Comparison of ENCODE assay signal across 8 cellular contexts in the genomic region with DNA sequence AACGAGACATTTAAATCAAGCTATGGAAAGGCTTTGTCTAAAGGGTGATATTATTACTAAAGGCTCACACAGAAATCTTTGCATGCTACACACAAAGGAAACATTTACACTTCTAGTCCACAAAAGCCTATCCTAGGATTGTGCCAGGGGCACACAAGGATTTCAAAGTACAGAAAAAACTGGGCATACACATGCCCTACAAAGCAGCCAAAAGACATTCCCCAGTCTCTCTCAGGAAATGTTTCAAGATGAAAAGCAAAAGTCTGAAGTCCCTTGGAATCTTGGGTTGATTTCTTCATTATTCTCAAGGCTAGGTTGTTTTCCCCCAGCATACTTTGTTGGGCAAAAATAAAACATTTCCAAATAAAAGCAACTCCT. TPM values are rescaled to one million over a fixed set of nuclear protein-coding genes. Genes with fewer than 3 reads are reported as not detected.
DNase-seq lines count a peak whose midpoint lies in the region; ATAC-seq lines count a peak whose summit lies in the region.

No MANE protein-coding gene starts in this region.

- peak overlapping the region; percentile 96 for H3K4me3 Mint-ChIP-seq in activated CD8-positive, alpha-beta T cell treated with anti-CD3 and anti-CD28 coated beads, Interleukin-2, amount 10 ng/mL, durations not matched to agents 7 days and 5 days
- peak overlapping the region; percentile 85 for H3K4me3 Mint-ChIP-seq in stimulated activated memory B cell treated with anti-CD40 and anti-IgM and Interleukin-4, amounts not matched to agents 10 μg/mL and 1 μg/mL and 100 μg/mL, for 72 hours

- H3K9ac ChIP-seq in iPS-18a (ENCODE audit: low read length) = peak overlapping the region; percentile 95

- peaks cover 28% of the 10 kb centered on the region for H3K36me3 Mint-ChIP-seq in activated CD8-positive, alpha-beta T cell treated with anti-CD3 and anti-CD28 coated beads, Interleukin-2, amount 10 ng/mL, durations not matched to agents 7 days and 5 days (ENCODE audit: low read depth)
- H3K36me3 Mint-ChIP-seq in stimulated activated memory B cell treated with anti-CD40 and anti-IgM and Interleukin-4, amounts not matched to agents 10 μg/mL and 1 μg/mL and 100 μg/mL, for 72 hours = peaks cover 15% of the 10 kb centered on the region

- DNase-seq in NCI-H2029 treated with DMSO at 0.1 percent for 48 hours (lab: John Stamatoyannopoulos, UW) (peak; percentile 48), NCI-H2029 (lab: John Stamatoyannopoulos, UW) (no peak)
- DNase-seq in activated CD8-positive, alpha-beta T cell treated with anti-CD3 and anti-CD28 coated beads, Interleukin-2, amount 10 ng/mL, durations not matched to agents 7 days and 5 days = no peak

- H3K9me3 ChIP-seq in iPS-18a (ENCODE audit: control insufficient read depth, low read depth, low read length) = no peaks in the 10 kb centered on the region

- no peaks in the 10 kb centered on the region for H3K9me3 Mint-ChIP-seq in activated CD8-positive, alpha-beta T cell treated with anti-CD3 and anti-CD28 coated beads, Interleukin-2, amount 10 ng/mL, durations not matched to agents 7 days and 5 days (ENCODE audit: insufficient read depth)
- no peaks in the 10 kb centered on the region for H3K9me3 Mint-ChIP-seq in stimulated activated memory B cell treated with anti-CD40 and anti-IgM and Interleukin-4, amounts not matched to agents 10 μg/mL and 1 μg/mL and 100 μg/mL, for 72 hours

- H3K36me3 ChIP-seq in iPS-18a (ENCODE audit: control insufficient read depth, low read depth, low read length) = no peaks in the 10 kb centered on the region

- H3K27me3 Mint-ChIP-seq in activated CD8-positive, alpha-beta T cell treated with anti-CD3 and anti-CD28 coated beads, Interleukin-2, amount 10 ng/mL, durations not matched to agents 7 days and 5 days (ENCODE audit: low read depth) = no peaks in the 10 kb centered on the region
- H3K27me3 Mint-ChIP-seq in stimulated activated memory B cell treated with anti-CD40 and anti-IgM and Interleukin-4, amounts not matched to agents 10 μg/mL and 1 μg/mL and 100 μg/mL, for 72 hours = no peaks in the 10 kb centered on the region

- no peak for ATAC-seq in activated CD8-positive, alpha-beta T cell treated with anti-CD3 and anti-CD28 coated beads, Interleukin-2, amount 10 ng/mL, durations not matched to agents 7 days and 5 days
- ATAC-seq in stimulated activated memory B cell treated with anti-CD40 and anti-IgM and Interleukin-4, amounts not matched to agents 10 μg/mL and 1 μg/mL and 100 μg/mL, for 72 hours = no peak
- no peak for ATAC-seq in GM18873 (IDR thresholded peaks at IDR 0.05; ENCODE audit: low FRiP score, unreplicated experiment)
- ATAC-seq in HG03432 (IDR thresholded peaks at IDR 0.05; ENCODE audit: unreplicated experiment) = no peak
- no peak for ATAC-seq in HG03196 (IDR thresholded peaks at IDR 0.05; ENCODE audit: unreplicated experiment)

- H3K27me3 ChIP-seq in iPS-18a (ENCODE audit: control insufficient read depth, insufficient read depth, low read length) = no peaks in the 10 kb centered on the region

- H3K27ac ChIP-seq in iPS-18a (ENCODE audit: low read length) = no peak overlapping the region

- H3K4me3 ChIP-seq in iPS-18a (ENCODE audit: low read length) = peak overlapping the region; percentile 78

- CTCF ChIA-PET in activated CD8-positive, alpha-beta T cell treated with anti-CD3 and anti-CD28 coated beads, Interleukin-2, amount 10 ng/mL, durations not matched to agents 7 days and 5 days (lab: Charles Lee) = interaction anchor here (0.6 to 1.4 kb wide), 3 partner anchors 45 to 307 kb away, joined by 3 to 4 read pairs (median 3); no protein-coding TSS in a partner anchor

- peak overlapping the region; percentile 97 for H3K27ac Mint-ChIP-seq in activated CD8-positive, alpha-beta T cell treated with anti-CD3 and anti-CD28 coated beads, Interleukin-2, amount 10 ng/mL, durations not matched to agents 7 days and 5 days
- H3K27ac Mint-ChIP-seq in stimulated activated memory B cell treated with anti-CD40 and anti-IgM and Interleukin-4, amounts not matched to agents 10 μg/mL and 1 μg/mL and 100 μg/mL, for 72 hours = peak overlapping the region; percentile 91

- peaks cover 22% of the 10 kb centered on the region for H3K4me1 ChIP-seq in iPS-18a (ENCODE audit: control insufficient read depth, low read depth, low read length)

- peaks cover 38% of the 10 kb centered on the region for H3K4me1 Mint-ChIP-seq in activated CD8-positive, alpha-beta T cell treated with anti-CD3 and anti-CD28 coated beads, Interleukin-2, amount 10 ng/mL, durations not matched to agents 7 days and 5 days (ENCODE audit: low read depth)
- peaks cover 52% of the 10 kb centered on the region for H3K4me1 Mint-ChIP-seq in stimulated activated memory B cell treated with anti-CD40 and anti-IgM and Interleukin-4, amounts not matched to agents 10 μg/mL and 1 μg/mL and 100 μg/mL, for 72 hours

- POLR2A ChIA-PET in activated CD8-positive, alpha-beta T cell treated with anti-CD3 and anti-CD28 coated beads, Interleukin-2, amount 10 ng/mL, durations not matched to agents 7 days and 5 days (lab: Charles Lee) = interaction anchor here (1.6 kb wide), 1 partner anchor 42 kb away, joined by 5 read pairs; no protein-coding TSS in a partner anchor

RNA-seq across cellular contexts. Expression of gene AKIRIN2, which starts 1.7 kb away (rescaled TPM):
- total RNA-seq in activated CD8-positive, alpha-beta T cell treated with anti-CD3 and anti-CD28 coated beads, Interleukin-2, amount 10 ng/mL, durations not matched to agents 7 days and 5 days = 10 to 100 TPM; 42.1 to 45.2 TPM
